ENCODE assay signal across 9 cellular contexts in the genomic region with DNA sequence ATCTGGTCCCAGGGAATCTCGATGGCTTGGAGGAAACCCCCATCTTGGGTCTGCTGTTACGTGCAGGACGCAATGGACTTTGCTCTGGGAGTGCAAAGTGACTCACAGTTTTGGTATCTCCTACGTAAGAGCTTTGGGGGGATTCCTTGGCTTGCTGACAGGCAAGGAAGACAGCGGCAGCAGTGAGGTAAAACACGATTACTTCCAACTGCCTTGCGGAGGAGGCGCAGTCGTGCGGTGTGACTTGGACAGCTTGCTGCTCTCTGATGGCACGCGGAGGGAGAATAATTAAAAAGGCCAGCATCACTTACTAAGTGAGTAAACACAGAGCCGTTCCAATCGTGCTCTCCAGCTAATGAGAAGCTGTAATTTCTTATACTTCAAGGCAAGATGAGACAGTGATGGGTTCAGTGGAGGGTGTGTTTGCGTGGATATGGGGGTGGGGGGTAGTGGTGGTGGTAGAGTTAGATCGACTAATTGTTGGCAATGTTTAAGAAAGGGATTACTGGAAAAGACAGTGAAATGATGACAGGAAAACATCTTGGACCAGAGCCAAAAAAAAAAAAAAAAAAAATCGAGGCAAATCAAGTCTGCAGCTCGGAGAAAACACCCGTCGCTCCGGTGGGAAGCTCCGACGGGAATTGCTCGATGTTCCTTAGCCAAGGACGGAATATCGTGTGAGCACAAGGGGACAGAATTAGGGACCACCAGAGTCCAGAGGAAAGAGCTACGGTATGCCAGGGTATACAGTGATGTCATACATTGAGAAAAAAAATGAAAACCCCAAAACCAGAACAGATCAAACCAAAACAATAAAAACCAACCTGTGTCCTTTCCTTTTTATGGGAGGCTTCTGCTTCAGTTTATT.
DNase-seq lines count a peak whose midpoint lies in the region; TF ChIP-seq lines count a peak whose summit lies in the region.
"Had no signal": no experiment of that assay in that cellular context is flagged by ENCODE, and none has a peak within 500 bp of the region (broad histone marks: within the 10 kb centered on the region; RNA-seq: fewer than 3 reads in every experiment).

No MANE protein-coding gene starts in this region.

- peak; percentile 46 for DNase-seq in NCI-H1105 treated with DMSO at 0.1 percent for 48 hours (lab: John Stamatoyannopoulos, UW)
- DNase-seq in NCI-H1105 (lab: John Stamatoyannopoulos, UW) = no peak
- DNase-seq in amniotic epithelial cell (ENCODE audit: low read depth) = peak; percentile 92
- peak; percentile 47 for DNase-seq in inferior parietal cortex (ENCODE audit: extremely low spot score)
- DNase-seq in testis = peak; percentile 26
- DNase-seq in prostate gland (ENCODE audit: low spot score) = no peak
- DNase-seq in activated CD4-positive, alpha-beta T cell treated with anti-CD3 and anti-CD28 coated beads, Interleukin-2, amount 50 U/mL, for 1 hour = no peak
- no peak for DNase-seq in germinal center (ENCODE audit: low spot score)

- H3K36me3 ChIP-seq in testis (ENCODE audit: low read depth, missing control alignments) = no peaks in the 10 kb centered on the region
- H3K36me3 ChIP-seq in prostate gland = no peaks in the 10 kb centered on the region

- H3K9me3 ChIP-seq in testis = no peaks in the 10 kb centered on the region
- no peaks in the 10 kb centered on the region for H3K9me3 ChIP-seq in prostate gland

- H3K27ac ChIP-seq in testis (no peak overlapping the region), prostate gland (no peak overlapping the region)
- H3K27ac ChIP-seq: 22Rv1 had no signal

- H3K4me1 ChIP-seq in testis (peaks cover 18% of the 10 kb centered on the region), prostate gland (replicated peaks) (no peaks in the 10 kb centered on the region)

- TF ChIP-seq POLR2A in testis (IDR thresholded peaks at IDR 0.05) = no peak
- TF ChIP-seq POLR2A in prostate gland (IDR thresholded peaks at IDR 0.05) = no peak

- 13 to 20% methylated on average over 27 of the region's 27 CpGs for whole genome bisulfite sequencing in testis, 2 donors
- WGBS in prostate gland = 33% methylated on average over 27 of the region's 27 CpGs

- intact Hi-C loops in testis (cut with DNase I; ENCODE audit: low total_unique reads) (no loop called here), prostate gland (cut with DNase I) (no loop called here)

- H3K27me3 ChIP-seq in testis = no peaks in the 10 kb centered on the region
- H3K27me3 ChIP-seq in prostate gland (replicated peaks; ENCODE audit: insufficient read depth) = no peaks in the 10 kb centered on the region

- H3K4me3 ChIP-seq in testis (no peak overlapping the region), prostate gland (no peak overlapping the region)

- TF ChIP-seq CTCF in testis (IDR thresholded peaks at IDR 0.05) (no peak), prostate gland (IDR thresholded peaks at IDR 0.05) (no peak)

Comparison
In these comparisons a context has a peak if more than half of its experiments do, and no peak if none do; other contexts are left out.
1. DNase-seq: peak in NCI-H1105 treated with DMSO at 0.1 percent for 48 hours (single experiment), amniotic epithelial cell (single experiment), inferior parietal cortex (single experiment) and testis (single experiment); none in NCI-H1105 (single experiment), prostate gland (single experiment), activated CD4-positive, alpha-beta T cell treated with anti-CD3 and anti-CD28 coated beads, Interleukin-2, amount 50 U/mL, for 1 hour (single experiment) and germinal center (single experiment).